ENCODE assay signal across 8 cellular contexts in genomic region chr7:105013283-105013817, GRCh38. TPM values are rescaled to one million over a fixed set of nuclear protein-coding genes. Genes with fewer than 3 reads are reported as not detected.
DNase-seq lines count a peak whose midpoint lies in the region; ATAC-seq and TF ChIP-seq lines count a peak whose summit lies in the region.

No MANE protein-coding gene starts in this region.

- H3K9ac ChIP-seq in endodermal cell (ENCODE audit: extremely low read depth, low read length, poor library complexity, severe bottlenecking), result peak overlapping the region; percentile 100

- peak overlapping the region; percentile 99 for H3K4me3 ChIP-seq in endodermal cell (ENCODE audit: low read length)

- H3K27me3 Mint-ChIP-seq in endodermal cell (ENCODE audit: insufficient read depth) (peaks cover 2% of the 10 kb centered on the region), mesothelial cell of epicardium (ENCODE audit: low read depth) (no peaks in the 10 kb centered on the region)

- H3K36me3 ChIP-seq in endodermal cell (ENCODE audit: control insufficient read depth, insufficient read depth, low read length), result peaks cover 11% of the 10 kb centered on the region

- H3K9me3 Mint-ChIP-seq in endodermal cell (no peaks in the 10 kb centered on the region), mesothelial cell of epicardium (no peaks in the 10 kb centered on the region)

- peak overlapping the region; percentile 100 for H3K27ac Mint-ChIP-seq in endodermal cell
- H3K27ac Mint-ChIP-seq in mesothelial cell of epicardium, result peak overlapping the region; percentile 100

- peaks cover 28% of the 10 kb centered on the region for H3K4me1 Mint-ChIP-seq in endodermal cell
- H3K4me1 Mint-ChIP-seq in mesothelial cell of epicardium, result peaks cover 43% of the 10 kb centered on the region

- peak; percentile 24 for ATAC-seq in GM19463 (IDR thresholded peaks at IDR 0.05; ENCODE audit: unreplicated experiment)

- TF ChIP-seq CTCF in endodermal cell (conservative IDR thresholded peaks at IDR 0.05) (peak; percentile 73), mesothelial cell of epicardium (IDR thresholded peaks at IDR 0.05; ENCODE audit: unreplicated experiment) (peak; percentile 49)

- H3K4me1 ChIP-seq in endodermal cell (ENCODE audit: control insufficient read depth, insufficient read depth, low read length), result no peaks in the 10 kb centered on the region

- H3K36me3 Mint-ChIP-seq in endodermal cell (ENCODE audit: low read depth), result peaks cover 21% of the 10 kb centered on the region
- no peaks in the 10 kb centered on the region for H3K36me3 Mint-ChIP-seq in mesothelial cell of epicardium

- DNase-seq in COLO668 (lab: John Stamatoyannopoulos, UW; ENCODE audit: unreplicated experiment) (peak; percentile 94), HS-5 (ENCODE audit: low read depth) (peak; percentile 46), endodermal cell (peak; percentile 95), mesothelial cell of epicardium (ENCODE audit: low spot score in 2 of 2, unreplicated experiment in 2 of 2) (peak; percentile 85 to 94)
- DNase-seq in NK-92 treated with Interleukin-12 subunit alpha and Interleukin-12 subunit beta, amount 100 ng/mL, for 24 hours (lab: John Stamatoyannopoulos, UW), result peak; percentile 96
- peak; percentile 86 for DNase-seq in activated CD8-positive, alpha-beta memory T cell treated with anti-CD3 and anti-CD28 coated beads, Interleukin-2, amount 50 U/mL, for 24 hours (ENCODE audit: extremely low read depth)
- peak; percentile 82 to 92 for DNase-seq in stimulated activated CD8-positive, alpha-beta memory T cell treated with anti-CD3 and anti-CD28 coated beads, Interleukin-15, amount 100 ng/mL, for 4 hours (ENCODE audit: low read depth in 2 of 2)

- H3K27me3 ChIP-seq in endodermal cell (ENCODE audit: control insufficient read depth, insufficient read depth, low read length, poor library complexity, severe bottlenecking), result no peaks in the 10 kb centered on the region

- H3K9me3 ChIP-seq in endodermal cell (ENCODE audit: control insufficient read depth, low read length), result no peaks in the 10 kb centered on the region

- H3K4me3 Mint-ChIP-seq in endodermal cell (peak overlapping the region; percentile 100), mesothelial cell of epicardium (peak overlapping the region; percentile 100)

- peak overlapping the region; percentile 100 for H3K27ac ChIP-seq in endodermal cell (ENCODE audit: low read depth, low read length)

- WGBS in endodermal cell (ENCODE audit: insufficient coverage in 1 of 2, insufficient read length in 1 of 2), 2 experiments, result 0 to 1% methylated on average over 16 to 34 of the region's 34 CpGs

RNA-seq across cellular contexts. Expression of gene KMT2E, which starts 0.7 kb away (rescaled TPM):
- 10 to 100 TPM; 65.7 to 70.4 TPM for total RNA-seq in endodermal cell
- 73.3 TPM for polyA plus RNA-seq in endodermal cell (2013, experiment 1 of 2)
- 71.3 TPM for polyA plus RNA-seq in endodermal cell (2013, experiment 2 of 2)
- total RNA-seq in mesothelial cell of epicardium, result 102 to 109 TPM (median 109 TPM) in 3 replicates

Comparison
In these comparisons a context has a peak if more than half of its experiments do, and no peak if none do; other contexts are left out.
1. Peak in every context shown above with its lines: DNase-seq, ATAC-seq, H3K4me3 ChIP-seq and H3K27ac ChIP-seq.
2. DNase-seq: peak in every context shown above with its lines; median percentile 96 in NK-92 treated with Interleukin-12 subunit alpha and Interleukin-12 subunit beta, amount 100 ng/mL, for 24 hours; 95 in endodermal cell; 94 in COLO668; 90 in mesothelial cell of epicardium; 87 in stimulated activated CD8-positive, alpha-beta memory T cell treated with anti-CD3 and anti-CD28 coated beads, Interleukin-15, amount 100 ng/mL, for 4 hours; 86 in activated CD8-positive, alpha-beta memory T cell treated with anti-CD3 and anti-CD28 coated beads, Interleukin-2, amount 50 U/mL, for 24 hours; 46 in HS-5.